Comparison of ENCODE assay signal across 25 cellular contexts in the genomic region with DNA sequence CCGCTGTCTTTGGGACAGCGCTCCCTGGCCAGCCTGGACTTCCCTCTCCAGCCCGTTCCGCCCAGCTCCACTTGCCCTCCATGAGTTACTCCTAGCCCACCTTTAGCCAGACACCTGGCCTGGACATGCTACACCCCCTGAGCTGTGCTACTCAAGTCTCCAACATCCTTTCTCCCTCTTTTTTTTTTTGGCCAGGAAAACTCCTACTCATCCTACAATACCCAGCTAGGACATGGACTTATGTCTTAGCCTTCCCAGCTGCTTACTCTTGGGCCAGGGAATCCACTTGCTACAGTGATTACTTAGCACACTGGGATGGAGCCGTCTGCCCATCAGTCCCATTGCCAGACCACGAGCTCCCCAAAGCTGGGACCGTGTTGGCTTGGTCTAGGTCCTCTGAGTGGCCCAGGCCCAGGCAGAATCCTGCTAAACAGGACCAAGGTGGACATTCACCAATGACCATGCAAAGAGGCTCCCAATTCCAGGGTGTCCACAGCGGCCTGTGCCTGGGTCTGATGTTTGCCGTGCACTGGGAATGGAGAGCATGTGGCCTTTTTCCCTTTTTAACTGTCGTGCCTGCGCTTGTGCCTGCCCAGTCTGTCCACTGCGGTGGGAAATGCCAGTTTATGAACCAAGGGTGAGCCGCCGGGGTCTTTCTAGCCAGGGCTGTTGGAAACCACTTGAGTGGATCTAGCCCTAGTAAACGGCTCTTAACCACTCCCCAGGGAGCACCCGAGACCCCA.
DNase-seq lines count a peak whose midpoint lies in the region; ATAC-seq and TF ChIP-seq lines count a peak whose summit lies in the region.
"Had no signal": no experiment of that assay in that cellular context is flagged by ENCODE, and none has a peak within 500 bp of the region (broad histone marks: within the 10 kb centered on the region; RNA-seq: fewer than 3 reads in every experiment).

No MANE protein-coding gene starts in this region.

- CTCF ChIA-PET in HEK293 (lab: Yijun Ruan, JAX), result interaction anchor here (0.6 kb wide), 1 partner anchor 1040 kb away, joined by 4 read pairs; no protein-coding TSS in a partner anchor

- no peaks in the 10 kb centered on the region for H3K27me3 ChIP-seq in BLaER1
- H3K27me3 ChIP-seq in right cardiac atrium (ENCODE audit: control insufficient read depth, insufficient read depth), result no peaks in the 10 kb centered on the region
- H3K27me3 ChIP-seq: Peyer's patch, testis had no signal

- 82% methylated on average over 16 of the region's 16 CpGs for WGBS in right cardiac atrium

- no peak overlapping the region for H3K27ac Mint-ChIP-seq in stimulated activated naive CD8-positive, alpha-beta T cell treated with anti-CD3 and anti-CD28 coated beads, Interleukin-15, amount 100 ng/mL, for 72 hours

- H3K9me3 ChIP-seq in BLaER1, result no peaks in the 10 kb centered on the region
- H3K9me3 ChIP-seq in HEK293 (ENCODE audit: control insufficient read depth, insufficient read depth, low read depth, low read length), result no peaks in the 10 kb centered on the region
- H3K9me3 ChIP-seq in right cardiac atrium (ENCODE audit: control insufficient read depth, low read length), result no peaks in the 10 kb centered on the region
- H3K9me3 ChIP-seq: Peyer's patch, testis had no signal

- H3K27ac ChIP-seq in BLaER1 (no peak overlapping the region), HEK293 (ENCODE audit: extremely low read depth, low read depth, low read length) (no peak overlapping the region), right cardiac atrium (ENCODE audit: low read length) (no peak overlapping the region)
- H3K27ac ChIP-seq: HL-60, parathyroid adenoma had no signal

- DNase-seq in right cardiac atrium, result peak in 2 of 3 donors; percentile 26 to 44
- peak; percentile 64 for DNase-seq in posterior vena cava (ENCODE audit: low spot score)
- no peak for DNase-seq in stimulated activated naive CD8-positive, alpha-beta T cell treated with anti-CD3 and anti-CD28 coated beads, Interleukin-15, amount 100 ng/mL, for 72 hours
- DNase-seq in activated gamma-delta T cell treated with Interleukin-2 at 50 U/mL for 16 hours, result no peak
- DNase-seq in NOMO-1 (lab: John Stamatoyannopoulos, UW; ENCODE audit: unreplicated experiment in 2 of 2), result no peak
- no peak for DNase-seq in NCI-H1436 (lab: John Stamatoyannopoulos, UW)
- DNase-seq: activated CD4-positive, alpha-beta T cell treated with anti-CD3 and anti-CD28 coated beads, Interleukin-2, amount 50 U/mL, for 4 hours; activated effector memory CD4-positive, alpha-beta T cell treated with Interleukin-2 at 50 U/mL for 16 hours; CD4-positive, alpha-beta memory T cell; DMS 273 treated with DMSO at 0.1 percent for 48 hours; GDM1; H7; hypothalamus; mammary epithelial cell; NCI-H1092; NCI-H2081; NCI-H446; NK-92 treated with Interleukin-12 subunit alpha and Interleukin-12 subunit beta, amount 100 ng/mL, for 24 hours; stimulated activated CD4-positive, alpha-beta T cell treated with anti-CD3 and anti-CD28 coated beads, Interleukin-1b, Interleukin-23, amount 100 ng/mL, for 48 hours had no signal

- no peak for TF ChIP-seq CTCF in HEK293 (tag by site-specific recombination; IDR thresholded peaks at IDR 0.05)

- no peak for ATAC-seq in right cardiac atrium
- no peak for ATAC-seq in stimulated activated naive CD8-positive, alpha-beta T cell treated with anti-CD3 and anti-CD28 coated beads, Interleukin-15, amount 100 ng/mL, for 72 hours

- H3K4me3 Mint-ChIP-seq in stimulated activated naive CD8-positive, alpha-beta T cell treated with anti-CD3 and anti-CD28 coated beads, Interleukin-15, amount 100 ng/mL, for 72 hours, result no peak overlapping the region
- H3K4me3 Mint-ChIP-seq: CD4-positive, alpha-beta memory T cell had no signal

- no peaks in the 10 kb centered on the region for H3K36me3 ChIP-seq in BLaER1
- no peaks in the 10 kb centered on the region for H3K36me3 ChIP-seq in HEK293 (ENCODE audit: control insufficient read depth in 2 of 2, insufficient read depth in 1 of 2, low read length in 2 of 2)
- H3K36me3 ChIP-seq: Peyer's patch had no signal

- H3K27me3 Mint-ChIP-seq in stimulated activated naive CD8-positive, alpha-beta T cell treated with anti-CD3 and anti-CD28 coated beads, Interleukin-15, amount 100 ng/mL, for 72 hours, result no peaks in the 10 kb centered on the region

- peaks cover 1% of the 10 kb centered on the region for H3K4me1 Mint-ChIP-seq in stimulated activated naive CD8-positive, alpha-beta T cell treated with anti-CD3 and anti-CD28 coated beads, Interleukin-15, amount 100 ng/mL, for 72 hours

- H3K4me1 ChIP-seq in BLaER1 (peaks cover 93% of the 10 kb centered on the region), HEK293 (ENCODE audit: control insufficient read depth, insufficient read depth, low read length) (no peaks in the 10 kb centered on the region), right cardiac atrium (ENCODE audit: control insufficient read depth, insufficient read depth, low read length) (peaks cover under 1% of the 10 kb centered on the region)
- H3K4me1 ChIP-seq: parathyroid adenoma, testis had no signal

- H3K4me3 ChIP-seq in BLaER1, result no peak overlapping the region
- H3K4me3 ChIP-seq in HEK293 (ENCODE audit: low read depth, low read length), result no peak overlapping the region
- no peak overlapping the region for H3K4me3 ChIP-seq in right cardiac atrium (ENCODE audit: low read length)
- H3K4me3 ChIP-seq: Peyer's patch, testis had no signal

- POLR2A ChIA-PET in HEK293 (lab: Yijun Ruan, JAX), result no interaction called here

- H4K20me1 ChIP-seq in BLaER1, result peaks cover 36% of the 10 kb centered on the region

- peak overlapping the region; percentile 86 for H3K4me2 ChIP-seq in BLaER1

- intact Hi-C loops in right cardiac atrium (cut with DNase I), result no loop called here
- intact Hi-C loops in posterior vena cava (cut with DNase I), result no loop called here

- no peaks in the 10 kb centered on the region for H3K9me3 Mint-ChIP-seq in stimulated activated naive CD8-positive, alpha-beta T cell treated with anti-CD3 and anti-CD28 coated beads, Interleukin-15, amount 100 ng/mL, for 72 hours
- H3K9me3 Mint-ChIP-seq: CD4-positive, alpha-beta memory T cell had no signal

- H3K9ac ChIP-seq in BLaER1, result no peak overlapping the region
- H3K9ac ChIP-seq: parathyroid adenoma had no signal

TF ChIP-seq in HEK293, 187 proteins besides CTCF, POLR2A, EP300 and RAD21:
- no peak for TF ChIP-seq IKZF3 (tag by site-specific recombination; IDR thresholded peaks at IDR 0.05)
- TF ChIP-seq, protein P1, sequence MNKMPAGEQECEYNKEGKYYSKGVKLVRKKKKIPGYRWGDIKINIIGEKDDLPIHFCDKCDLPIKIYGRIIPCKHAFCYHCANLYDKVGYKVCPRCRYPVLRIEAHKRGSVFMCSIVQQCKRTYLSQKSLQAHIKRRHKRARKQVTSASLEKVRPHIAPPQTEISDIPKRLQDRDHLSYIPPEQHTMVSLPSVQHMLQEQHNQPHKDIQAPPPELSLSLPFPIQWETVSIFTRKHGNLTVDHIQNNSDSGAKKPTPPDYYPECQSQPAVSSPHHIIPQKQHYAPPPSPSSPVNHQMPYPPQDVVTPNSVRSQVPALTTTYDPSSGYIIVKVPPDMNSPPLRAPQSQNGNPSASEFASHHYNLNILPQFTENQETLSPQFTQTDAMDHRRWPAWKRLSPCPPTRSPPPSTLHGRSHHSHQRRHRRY (tag by site-specific recombination; IDR thresholded peaks at IDR 0.05), result no peak
- TF ChIP-seq ZNF785 (tag by site-specific recombination; IDR thresholded peaks at IDR 0.05), result no peak
- peak; percentile 93 for TF ChIP-seq ZFP3 (tag by site-specific recombination; IDR thresholded peaks at IDR 0.05; ENCODE audit: low read depth)

Comparison
In these comparisons a context has a peak if more than half of its experiments do, and no peak if none do; other contexts are left out.
1. DNase-seq: peak in right cardiac atrium (2 of 3) and posterior vena cava (single experiment); none in stimulated activated naive CD8-positive, alpha-beta T cell treated with anti-CD3 and anti-CD28 coated beads, Interleukin-15, amount 100 ng/mL, for 72 hours (0 of 2), activated gamma-delta T cell treated with Interleukin-2 at 50 U/mL for 16 hours (single experiment), NOMO-1 (0 of 2) and NCI-H1436 (single experiment).